ENCODE assay signal across 1 cellular context in the genomic region with DNA sequence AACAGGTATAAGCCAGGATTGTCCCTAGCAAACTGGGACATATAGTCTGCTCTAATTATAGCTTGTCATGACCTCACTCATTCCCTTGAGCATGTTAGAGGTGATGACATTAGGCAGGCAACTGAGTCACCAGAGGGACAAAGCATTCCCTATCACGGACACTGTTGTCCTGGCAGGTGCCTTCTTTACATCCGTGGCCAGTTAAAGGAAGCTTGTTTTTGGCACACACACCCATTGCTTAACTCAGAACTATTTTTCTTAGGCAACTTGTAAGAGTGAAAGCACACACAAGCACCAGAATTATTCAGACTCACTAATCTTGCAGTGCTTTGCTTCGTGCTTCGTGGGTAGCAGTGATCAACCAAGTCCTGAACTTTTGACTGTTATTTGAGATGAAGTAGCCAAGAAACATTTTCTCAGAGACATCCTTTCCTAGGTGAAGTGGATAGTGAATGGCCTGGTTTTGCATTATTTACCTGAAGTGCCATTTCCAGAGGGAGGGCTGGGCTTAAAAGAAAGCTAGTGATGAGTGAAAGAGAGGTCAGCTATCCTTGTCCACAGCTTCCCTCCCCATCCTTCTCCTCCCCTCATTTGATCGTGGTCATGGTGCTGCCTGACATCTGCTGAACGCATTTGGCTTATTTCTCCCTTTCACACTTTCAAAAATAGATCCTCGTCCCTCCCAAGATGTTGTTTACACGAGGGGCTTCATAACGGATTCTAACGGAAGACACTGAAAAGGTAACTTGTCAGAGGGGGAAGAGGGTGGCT.
TF ChIP-seq lines count a peak whose summit lies in the region.

No MANE protein-coding gene starts in this region.

TF ChIP-seq in WTC11, 78 proteins besides CTCF, POLR2A, EP300 and RAD21 (continued from another document):
- TF ChIP-seq, protein P1, sequence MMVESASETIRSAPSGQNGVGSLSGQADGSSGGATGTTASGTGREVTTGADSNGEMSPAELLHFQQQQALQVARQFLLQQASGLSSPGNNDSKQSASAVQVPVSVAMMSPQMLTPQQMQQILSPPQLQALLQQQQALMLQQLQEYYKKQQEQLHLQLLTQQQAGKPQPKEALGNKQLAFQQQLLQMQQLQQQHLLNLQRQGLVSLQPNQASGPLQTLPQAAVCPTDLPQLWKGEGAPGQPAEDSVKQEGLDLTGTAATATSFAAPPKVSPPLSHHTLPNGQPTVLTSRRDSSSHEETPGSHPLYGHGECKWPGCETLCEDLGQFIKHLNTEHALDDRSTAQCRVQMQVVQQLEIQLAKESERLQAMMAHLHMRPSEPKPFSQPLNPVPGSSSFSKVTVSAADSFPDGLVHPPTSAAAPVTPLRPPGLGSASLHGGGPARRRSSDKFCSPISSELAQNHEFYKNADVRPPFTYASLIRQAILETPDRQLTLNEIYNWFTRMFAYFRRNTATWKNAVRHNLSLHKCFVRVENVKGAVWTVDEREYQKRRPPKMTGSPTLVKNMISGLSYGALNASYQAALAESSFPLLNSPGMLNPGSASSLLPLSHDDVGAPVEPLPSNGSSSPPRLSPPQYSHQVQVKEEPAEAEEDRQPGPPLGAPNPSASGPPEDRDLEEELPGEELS (CRISPR knock-in tag; IDR thresholded peaks at IDR 0.05) = no peak
- TF ChIP-seq ZNF263 (CRISPR knock-in tag; IDR thresholded peaks at IDR 0.05; ENCODE audit: low read depth) = no peak
- no peak for TF ChIP-seq IRF2 (CRISPR knock-in tag; IDR thresholded peaks at IDR 0.05; ENCODE audit: borderline replicate concordance, low read depth)
- TF ChIP-seq CREB1 (CRISPR knock-in tag; IDR thresholded peaks at IDR 0.05) = no peak
- TF ChIP-seq ETV6 (CRISPR knock-in tag; IDR thresholded peaks at IDR 0.05) = no peak
- TF ChIP-seq OVOL2 (CRISPR knock-in tag; IDR thresholded peaks at IDR 0.05; ENCODE audit: borderline replicate concordance) = no peak
- no peak for TF ChIP-seq ZNF121 (CRISPR knock-in tag; IDR thresholded peaks at IDR 0.05)
- TF ChIP-seq TEAD4 (CRISPR knock-in tag; IDR thresholded peaks at IDR 0.05) = no peak
- TF ChIP-seq, protein P2, sequence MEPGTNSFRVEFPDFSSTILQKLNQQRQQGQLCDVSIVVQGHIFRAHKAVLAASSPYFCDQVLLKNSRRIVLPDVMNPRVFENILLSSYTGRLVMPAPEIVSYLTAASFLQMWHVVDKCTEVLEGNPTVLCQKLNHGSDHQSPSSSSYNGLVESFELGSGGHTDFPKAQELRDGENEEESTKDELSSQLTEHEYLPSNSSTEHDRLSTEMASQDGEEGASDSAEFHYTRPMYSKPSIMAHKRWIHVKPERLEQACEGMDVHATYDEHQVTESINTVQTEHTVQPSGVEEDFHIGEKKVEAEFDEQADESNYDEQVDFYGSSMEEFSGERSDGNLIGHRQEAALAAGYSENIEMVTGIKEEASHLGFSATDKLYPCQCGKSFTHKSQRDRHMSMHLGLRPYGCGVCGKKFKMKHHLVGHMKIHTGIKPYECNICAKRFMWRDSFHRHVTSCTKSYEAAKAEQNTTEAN (CRISPR knock-in tag; IDR thresholded peaks at IDR 0.05) = no peak
- TF ChIP-seq STAT6 (CRISPR knock-in tag; conservative IDR thresholded peaks at IDR 0.05; ENCODE audit: low read depth) = no peak
- TF ChIP-seq CBFB (CRISPR knock-in tag; IDR thresholded peaks at IDR 0.05; ENCODE audit: low read depth) = no peak
- TF ChIP-seq, protein P3, sequence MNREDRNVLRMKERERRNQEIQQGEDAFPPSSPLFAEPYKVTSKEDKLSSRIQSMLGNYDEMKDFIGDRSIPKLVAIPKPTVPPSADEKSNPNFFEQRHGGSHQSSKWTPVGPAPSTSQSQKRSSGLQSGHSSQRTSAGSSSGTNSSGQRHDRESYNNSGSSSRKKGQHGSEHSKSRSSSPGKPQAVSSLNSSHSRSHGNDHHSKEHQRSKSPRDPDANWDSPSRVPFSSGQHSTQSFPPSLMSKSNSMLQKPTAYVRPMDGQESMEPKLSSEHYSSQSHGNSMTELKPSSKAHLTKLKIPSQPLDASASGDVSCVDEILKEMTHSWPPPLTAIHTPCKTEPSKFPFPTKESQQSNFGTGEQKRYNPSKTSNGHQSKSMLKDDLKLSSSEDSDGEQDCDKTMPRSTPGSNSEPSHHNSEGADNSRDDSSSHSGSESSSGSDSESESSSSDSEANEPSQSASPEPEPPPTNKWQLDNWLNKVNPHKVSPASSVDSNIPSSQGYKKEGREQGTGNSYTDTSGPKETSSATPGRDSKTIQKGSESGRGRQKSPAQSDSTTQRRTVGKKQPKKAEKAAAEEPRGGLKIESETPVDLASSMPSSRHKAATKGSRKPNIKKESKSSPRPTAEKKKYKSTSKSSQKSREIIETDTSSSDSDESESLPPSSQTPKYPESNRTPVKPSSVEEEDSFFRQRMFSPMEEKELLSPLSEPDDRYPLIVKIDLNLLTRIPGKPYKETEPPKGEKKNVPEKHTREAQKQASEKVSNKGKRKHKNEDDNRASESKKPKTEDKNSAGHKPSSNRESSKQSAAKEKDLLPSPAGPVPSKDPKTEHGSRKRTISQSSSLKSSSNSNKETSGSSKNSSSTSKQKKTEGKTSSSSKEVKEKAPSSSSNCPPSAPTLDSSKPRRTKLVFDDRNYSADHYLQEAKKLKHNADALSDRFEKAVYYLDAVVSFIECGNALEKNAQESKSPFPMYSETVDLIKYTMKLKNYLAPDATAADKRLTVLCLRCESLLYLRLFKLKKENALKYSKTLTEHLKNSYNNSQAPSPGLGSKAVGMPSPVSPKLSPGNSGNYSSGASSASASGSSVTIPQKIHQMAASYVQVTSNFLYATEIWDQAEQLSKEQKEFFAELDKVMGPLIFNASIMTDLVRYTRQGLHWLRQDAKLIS (CRISPR knock-in tag; IDR thresholded peaks at IDR 0.05; ENCODE audit: borderline replicate concordance) = no peak
- TF ChIP-seq FOXK1 (CRISPR knock-in tag; IDR thresholded peaks at IDR 0.05) = no peak
